In genomic region chr10:14648936-14649335, GRCh38 we compare ENCODE assay signal across 10 cellular contexts.
DNase-seq lines count a peak whose midpoint lies in the region; ATAC-seq and TF ChIP-seq lines count a peak whose summit lies in the region.
"Had no signal": no experiment of that assay in that cellular context is flagged by ENCODE, and none has a peak within 500 bp of the region (broad histone marks: within the 10 kb centered on the region; RNA-seq: fewer than 3 reads in every experiment).

No MANE protein-coding gene starts in this region.

- no peak overlapping the region for H3K27ac ChIP-seq in mesenchymal stem cell (ENCODE audit: low read length, poor library complexity, severe bottlenecking)
- peak overlapping the region in 3 of 4 donors; percentile 67 to 75 (median 73) for H3K27ac ChIP-seq in tibial nerve
- H3K27ac ChIP-seq: C4-2B had no signal

- no peaks in the 10 kb centered on the region for H3K27me3 Mint-ChIP-seq in activated naive CD4-positive, alpha-beta T cell treated with anti-CD3 and anti-CD28 coated beads, Interleukin-2, amount 10 ng/mL, durations not matched to agents 7 days and 5 days
- no peaks in the 10 kb centered on the region for H3K27me3 Mint-ChIP-seq in activated T-helper 17 cell treated with anti-CD3 and anti-CD28 coated beads, Interleukin-2, amount 50 U/mL, for 72 hours

- H3K79me1 ChIP-seq in mesenchymal stem cell (replicated peaks; ENCODE audit: low read length, poor library complexity, severe bottlenecking), result no peaks in the 10 kb centered on the region

- CTCF ChIA-PET in activated naive CD4-positive, alpha-beta T cell treated with anti-CD3 and anti-CD28 coated beads, Interleukin-2, amount 10 ng/mL, durations not matched to agents 7 days and 5 days (lab: Charles Lee), result interaction anchor here (1.0 to 1.4 kb wide), 3 partner anchors 9 to 174 kb away, joined by 3 to 5 read pairs (median 4); no protein-coding TSS in a partner anchor

- no peak for ATAC-seq in activated T-helper 17 cell treated with anti-CD3 and anti-CD28 coated beads, Interleukin-2, amount 50 U/mL, for 72 hours (replicated peaks)
- ATAC-seq in GM18502 (IDR thresholded peaks at IDR 0.05; ENCODE audit: poor library complexity, unreplicated experiment), result no peak

- no peak overlapping the region for H2BK5ac ChIP-seq in mesenchymal stem cell (ENCODE audit: low read depth, low read length, poor library complexity, severe bottlenecking)

- H2AK5ac ChIP-seq in mesenchymal stem cell (ENCODE audit: low read length, severe bottlenecking), result no peak overlapping the region

- H3K4ac ChIP-seq in mesenchymal stem cell (ENCODE audit: low read depth in 1 of 2, low read length in 2 of 2), result peak overlapping the region in 1 of 2 experiments; percentile 24

- H3K4me2 ChIP-seq in mesenchymal stem cell (ENCODE audit: low read length, poor library complexity, severe bottlenecking), result no peak overlapping the region

- H3K9ac ChIP-seq in mesenchymal stem cell (ENCODE audit: low read length), result peak overlapping the region; percentile 80

- TF ChIP-seq POLR2A in tibial nerve (IDR thresholded peaks at IDR 0.05), result no peak

- H3K36me3 Mint-ChIP-seq in activated naive CD4-positive, alpha-beta T cell treated with anti-CD3 and anti-CD28 coated beads, Interleukin-2, amount 10 ng/mL, durations not matched to agents 7 days and 5 days, result no peaks in the 10 kb centered on the region
- no peaks in the 10 kb centered on the region for H3K36me3 Mint-ChIP-seq in activated T-helper 17 cell treated with anti-CD3 and anti-CD28 coated beads, Interleukin-2, amount 50 U/mL, for 72 hours (ENCODE audit: low read depth)

- H2BK120ac ChIP-seq in mesenchymal stem cell (ENCODE audit: low read depth, low read length), result no peak overlapping the region

- H3K4me3 ChIP-seq in mesenchymal stem cell (ENCODE audit: insufficient read depth in 1 of 2, low read depth in 1 of 2, low read length in 2 of 2) (peak overlapping the region in 1 of 2 experiments; percentile 31), tibial nerve (no peak overlapping the region)

- H3K18ac ChIP-seq in mesenchymal stem cell (ENCODE audit: low read depth in 1 of 2, low read length in 2 of 2), result peak overlapping the region; percentile 11 to 26

- no peaks in the 10 kb centered on the region for H3K36me3 ChIP-seq in mesenchymal stem cell (ENCODE audit: control insufficient read depth in 1 of 2, insufficient read depth in 2 of 2, low read depth in 1 of 2, low read length in 2 of 2)
- no peaks in the 10 kb centered on the region for H3K36me3 ChIP-seq in tibial nerve

- H3K9me3 ChIP-seq in mesenchymal stem cell (ENCODE audit: control insufficient read depth, low read length) (no peaks in the 10 kb centered on the region), tibial nerve (no peaks in the 10 kb centered on the region)

- TF ChIP-seq EP300 in tibial nerve (IDR thresholded peaks at IDR 0.05), result no peak

- H4K91ac ChIP-seq in mesenchymal stem cell (ENCODE audit: low read length), result no peak overlapping the region

- no peak overlapping the region for H3K23ac ChIP-seq in mesenchymal stem cell (ENCODE audit: low read length in 2 of 2)

- H3K9me3 Mint-ChIP-seq in activated naive CD4-positive, alpha-beta T cell treated with anti-CD3 and anti-CD28 coated beads, Interleukin-2, amount 10 ng/mL, durations not matched to agents 7 days and 5 days, result no peaks in the 10 kb centered on the region
- H3K9me3 Mint-ChIP-seq in activated T-helper 17 cell treated with anti-CD3 and anti-CD28 coated beads, Interleukin-2, amount 50 U/mL, for 72 hours, result no peaks in the 10 kb centered on the region

- peaks cover 0 to 7% of the 10 kb centered on the region in 2 experiments for H3K27me3 ChIP-seq in mesenchymal stem cell (ENCODE audit: control insufficient read depth in 1 of 2, insufficient read depth in 1 of 2, low read length in 2 of 2)
- H3K27me3 ChIP-seq in tibial nerve, result no peaks in the 10 kb centered on the region
- H3K27me3 ChIP-seq: dorsolateral prefrontal cortex had no signal

- H3K4me1 ChIP-seq in mesenchymal stem cell (ENCODE audit: control insufficient read depth, insufficient read depth, low read depth, low read length) (peaks cover 9% of the 10 kb centered on the region), tibial nerve (peaks cover 0 to 31% (median 20%) of the 10 kb centered on the region in 4 donors)

- H3K27ac Mint-ChIP-seq in activated naive CD4-positive, alpha-beta T cell treated with anti-CD3 and anti-CD28 coated beads, Interleukin-2, amount 10 ng/mL, durations not matched to agents 7 days and 5 days, result peak overlapping the region; percentile 93
- peak overlapping the region; percentile 98 for H3K27ac Mint-ChIP-seq in activated T-helper 17 cell treated with anti-CD3 and anti-CD28 coated beads, Interleukin-2, amount 50 U/mL, for 72 hours

- no peak for DNase-seq in activated naive CD4-positive, alpha-beta T cell treated with anti-CD3 and anti-CD28 coated beads, Interleukin-2, amount 10 ng/mL, durations not matched to agents 7 days and 5 days
- DNase-seq in activated naive CD4-positive, alpha-beta T cell (lab: John Stamatoyannopoulos, UW), result no peak
- DNase-seq in mesenchymal stem cell, result no peak
- no peak for DNase-seq in tibial nerve (ENCODE audit: low spot score in 2 of 2)
- no peak for DNase-seq in epidermal melanocyte (ENCODE audit: insufficient read length, low spot score)
- no peak for DNase-seq in NCI-H1092 (lab: John Stamatoyannopoulos, UW)

- H3K4me1 Mint-ChIP-seq in activated naive CD4-positive, alpha-beta T cell treated with anti-CD3 and anti-CD28 coated beads, Interleukin-2, amount 10 ng/mL, durations not matched to agents 7 days and 5 days, result peaks cover 58% of the 10 kb centered on the region
- peaks cover 45% of the 10 kb centered on the region for H3K4me1 Mint-ChIP-seq in activated T-helper 17 cell treated with anti-CD3 and anti-CD28 coated beads, Interleukin-2, amount 50 U/mL, for 72 hours

- WGBS in mesenchymal stem cell, result 94% methylated on average over 2 of the region's 3 CpGs
- 58 to 75% methylated on average over 3 of the region's 3 CpGs for WGBS in tibial nerve, 2 donors

- TF ChIP-seq CTCF in tibial nerve (IDR thresholded peaks at IDR 0.05), result no peak

- H2AFZ ChIP-seq in mesenchymal stem cell (ENCODE audit: low read depth, low read length), result no peak overlapping the region

- H3K14ac ChIP-seq in mesenchymal stem cell (ENCODE audit: low read length in 2 of 2), result no peak overlapping the region

- H3K4me3 Mint-ChIP-seq in activated naive CD4-positive, alpha-beta T cell treated with anti-CD3 and anti-CD28 coated beads, Interleukin-2, amount 10 ng/mL, durations not matched to agents 7 days and 5 days, result peak overlapping the region; percentile 76
- peak overlapping the region; percentile 79 for H3K4me3 Mint-ChIP-seq in activated T-helper 17 cell treated with anti-CD3 and anti-CD28 coated beads, Interleukin-2, amount 50 U/mL, for 72 hours

- no peak overlapping the region for H2BK12ac ChIP-seq in mesenchymal stem cell (ENCODE audit: low read length in 2 of 2)

- no peak overlapping the region for H2BK15ac ChIP-seq in mesenchymal stem cell (ENCODE audit: low read depth, poor library complexity, severe bottlenecking)

- H4K8ac ChIP-seq in mesenchymal stem cell (ENCODE audit: low read length), result no peak overlapping the region
